1 cellular context compared by ENCODE assay signal in genomic region chr22:29208879-29209623, GRCh38.
TF ChIP-seq lines count a peak whose summit lies in the region.

No MANE protein-coding gene starts in this region.

TF ChIP-seq in GM12878, 131 proteins besides CTCF, POLR2A, EP300 and RAD21 (continued from another document):
- TF ChIP-seq, protein P1, sequence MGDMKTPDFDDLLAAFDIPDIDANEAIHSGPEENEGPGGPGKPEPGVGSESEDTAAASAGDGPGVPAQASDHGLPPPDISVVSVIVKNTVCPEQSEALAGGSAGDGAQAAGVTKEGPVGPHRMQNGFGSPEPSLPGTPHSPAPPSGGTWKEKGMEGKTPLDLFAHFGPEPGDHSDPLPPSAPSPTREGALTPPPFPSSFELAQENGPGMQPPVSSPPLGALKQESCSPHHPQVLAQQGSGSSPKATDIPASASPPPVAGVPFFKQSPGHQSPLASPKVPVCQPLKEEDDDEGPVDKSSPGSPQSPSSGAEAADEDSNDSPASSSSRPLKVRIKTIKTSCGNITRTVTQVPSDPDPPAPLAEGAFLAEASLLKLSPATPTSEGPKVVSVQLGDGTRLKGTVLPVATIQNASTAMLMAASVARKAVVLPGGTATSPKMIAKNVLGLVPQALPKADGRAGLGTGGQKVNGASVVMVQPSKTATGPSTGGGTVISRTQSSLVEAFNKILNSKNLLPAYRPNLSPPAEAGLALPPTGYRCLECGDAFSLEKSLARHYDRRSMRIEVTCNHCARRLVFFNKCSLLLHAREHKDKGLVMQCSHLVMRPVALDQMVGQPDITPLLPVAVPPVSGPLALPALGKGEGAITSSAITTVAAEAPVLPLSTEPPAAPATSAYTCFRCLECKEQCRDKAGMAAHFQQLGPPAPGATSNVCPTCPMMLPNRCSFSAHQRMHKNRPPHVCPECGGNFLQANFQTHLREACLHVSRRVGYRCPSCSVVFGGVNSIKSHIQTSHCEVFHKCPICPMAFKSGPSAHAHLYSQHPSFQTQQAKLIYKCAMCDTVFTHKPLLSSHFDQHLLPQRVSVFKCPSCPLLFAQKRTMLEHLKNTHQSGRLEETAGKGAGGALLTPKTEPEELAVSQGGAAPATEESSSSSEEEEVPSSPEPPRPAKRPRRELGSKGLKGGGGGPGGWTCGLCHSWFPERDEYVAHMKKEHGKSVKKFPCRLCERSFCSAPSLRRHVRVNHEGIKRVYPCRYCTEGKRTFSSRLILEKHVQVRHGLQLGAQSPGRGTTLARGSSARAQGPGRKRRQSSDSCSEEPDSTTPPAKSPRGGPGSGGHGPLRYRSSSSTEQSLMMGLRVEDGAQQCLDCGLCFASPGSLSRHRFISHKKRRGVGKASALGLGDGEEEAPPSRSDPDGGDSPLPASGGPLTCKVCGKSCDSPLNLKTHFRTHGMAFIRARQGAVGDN (IDR thresholded peaks at IDR 0.05), result no peak; the same call in 1 of the 2 replicates
- no peak for TF ChIP-seq FOXM1 (IDR thresholded peaks at IDR 0.05; ENCODE audit: low read depth, low read length)
- TF ChIP-seq RB1 (IDR thresholded peaks at IDR 0.05; ENCODE audit: borderline replicate concordance), result no peak; the same call in 1 of the 2 replicates
- TF ChIP-seq TCF12 (IDR thresholded peaks at IDR 0.05; ENCODE audit: low read depth, low read length), result 0 out of 2 replicates have a peak, but pooled peaks have one; percentile 29
- TF ChIP-seq, protein P2, sequence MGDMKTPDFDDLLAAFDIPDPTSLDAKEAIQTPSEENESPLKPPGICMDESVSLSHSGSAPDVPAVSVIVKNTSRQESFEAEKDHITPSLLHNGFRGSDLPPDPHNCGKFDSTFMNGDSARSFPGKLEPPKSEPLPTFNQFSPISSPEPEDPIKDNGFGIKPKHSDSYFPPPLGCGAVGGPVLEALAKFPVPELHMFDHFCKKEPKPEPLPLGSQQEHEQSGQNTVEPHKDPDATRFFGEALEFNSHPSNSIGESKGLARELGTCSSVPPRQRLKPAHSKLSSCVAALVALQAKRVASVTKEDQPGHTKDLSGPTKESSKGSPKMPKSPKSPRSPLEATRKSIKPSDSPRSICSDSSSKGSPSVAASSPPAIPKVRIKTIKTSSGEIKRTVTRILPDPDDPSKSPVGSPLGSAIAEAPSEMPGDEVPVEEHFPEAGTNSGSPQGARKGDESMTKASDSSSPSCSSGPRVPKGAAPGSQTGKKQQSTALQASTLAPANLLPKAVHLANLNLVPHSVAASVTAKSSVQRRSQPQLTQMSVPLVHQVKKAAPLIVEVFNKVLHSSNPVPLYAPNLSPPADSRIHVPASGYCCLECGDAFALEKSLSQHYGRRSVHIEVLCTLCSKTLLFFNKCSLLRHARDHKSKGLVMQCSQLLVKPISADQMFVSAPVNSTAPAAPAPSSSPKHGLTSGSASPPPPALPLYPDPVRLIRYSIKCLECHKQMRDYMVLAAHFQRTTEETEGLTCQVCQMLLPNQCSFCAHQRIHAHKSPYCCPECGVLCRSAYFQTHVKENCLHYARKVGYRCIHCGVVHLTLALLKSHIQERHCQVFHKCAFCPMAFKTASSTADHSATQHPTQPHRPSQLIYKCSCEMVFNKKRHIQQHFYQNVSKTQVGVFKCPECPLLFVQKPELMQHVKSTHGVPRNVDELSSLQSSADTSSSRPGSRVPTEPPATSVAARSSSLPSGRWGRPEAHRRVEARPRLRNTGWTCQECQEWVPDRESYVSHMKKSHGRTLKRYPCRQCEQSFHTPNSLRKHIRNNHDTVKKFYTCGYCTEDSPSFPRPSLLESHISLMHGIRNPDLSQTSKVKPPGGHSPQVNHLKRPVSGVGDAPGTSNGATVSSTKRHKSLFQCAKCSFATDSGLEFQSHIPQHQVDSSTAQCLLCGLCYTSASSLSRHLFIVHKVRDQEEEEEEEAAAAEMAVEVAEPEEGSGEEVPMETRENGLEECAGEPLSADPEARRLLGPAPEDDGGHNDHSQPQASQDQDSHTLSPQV (IDR thresholded peaks at IDR 0.05), result no peak
- no peak for TF ChIP-seq BMI1 (IDR thresholded peaks at IDR 0.05; ENCODE audit: borderline replicate concordance)
- no peak for TF ChIP-seq SREBF1 (IDR thresholded peaks at IDR 0.05; ENCODE audit: low read length)
- TF ChIP-seq, protein P3, sequence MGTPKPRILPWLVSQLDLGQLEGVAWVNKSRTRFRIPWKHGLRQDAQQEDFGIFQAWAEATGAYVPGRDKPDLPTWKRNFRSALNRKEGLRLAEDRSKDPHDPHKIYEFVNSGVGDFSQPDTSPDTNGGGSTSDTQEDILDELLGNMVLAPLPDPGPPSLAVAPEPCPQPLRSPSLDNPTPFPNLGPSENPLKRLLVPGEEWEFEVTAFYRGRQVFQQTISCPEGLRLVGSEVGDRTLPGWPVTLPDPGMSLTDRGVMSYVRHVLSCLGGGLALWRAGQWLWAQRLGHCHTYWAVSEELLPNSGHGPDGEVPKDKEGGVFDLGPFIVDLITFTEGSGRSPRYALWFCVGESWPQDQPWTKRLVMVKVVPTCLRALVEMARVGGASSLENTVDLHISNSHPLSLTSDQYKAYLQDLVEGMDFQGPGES (IDR thresholded peaks at IDR 0.05), result no peak
- no peak for TF ChIP-seq PBX3 (IDR thresholded peaks at IDR 0.05; ENCODE audit: insufficient replicate concordance, low read depth, low read length)
- no peak for TF ChIP-seq MEF2A (IDR thresholded peaks at IDR 0.05; ENCODE audit: insufficient read depth, low read depth, low read length)
- TF ChIP-seq USF2 (IDR thresholded peaks at IDR 0.05; ENCODE audit: borderline replicate concordance, low read depth, low read length), result no peak
- no peak for TF ChIP-seq SUZ12 (IDR thresholded peaks at IDR 0.05; ENCODE audit: unreplicated experiment)
